Comparison of ENCODE assay signal across 16 cellular contexts in the genomic region with DNA sequence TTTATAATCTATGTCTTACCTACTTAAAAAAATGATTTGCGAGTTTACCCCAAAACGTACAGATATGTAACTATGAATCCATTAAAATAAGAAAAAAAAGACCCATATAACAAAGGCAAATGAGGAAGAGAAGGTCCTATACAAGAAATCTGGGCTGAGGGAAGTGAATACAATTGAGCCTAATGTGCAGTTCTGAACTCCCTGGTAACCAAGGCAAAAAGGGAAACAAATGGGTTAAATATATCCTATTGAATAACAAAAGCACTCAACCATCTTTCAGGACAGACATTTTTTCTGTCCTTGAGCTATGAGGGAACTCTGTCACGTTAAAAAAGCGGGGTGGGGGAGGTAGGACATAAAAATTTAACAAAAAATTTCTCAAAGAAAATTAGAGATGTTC.
DNase-seq lines count a peak whose midpoint lies in the region; ATAC-seq and TF ChIP-seq lines count a peak whose summit lies in the region.
"Had no signal": no experiment of that assay in that cellular context is flagged by ENCODE, and none has a peak within 500 bp of the region (broad histone marks: within the 10 kb centered on the region; RNA-seq: fewer than 3 reads in every experiment).

No MANE protein-coding gene starts in this region.

- intact Hi-C loops in left ventricle myocardium inferior (cut with micrococcal nuclease) = no loop called here
- intact Hi-C loops in Right ventricle myocardium inferior (cut with DNase I) = no loop called here

- TF ChIP-seq CTCF in left ventricle myocardium inferior (IDR thresholded peaks at IDR 0.05; ENCODE audit: borderline replicate concordance) (no peak), nephron progenitor cell (IDR thresholded peaks at IDR 0.05) (no peak), RWPE1 (conservative IDR thresholded peaks at IDR 0.05; ENCODE audit: low read depth) (no peak)

- H3K4me1 Mint-ChIP-seq in nephron progenitor cell = peaks cover 86% of the 10 kb centered on the region

- H3K27me3 Mint-ChIP-seq in nephron progenitor cell (ENCODE audit: low read depth, poor library complexity) = no peaks in the 10 kb centered on the region

- POLR2A ChIA-PET in RWPE1 (lab: Yijun Ruan, JAX; ENCODE audit: low non-redundant PET) = no interaction called here

- H3K9me3 Mint-ChIP-seq in nephron progenitor cell = no peaks in the 10 kb centered on the region
- H3K9me3 Mint-ChIP-seq: CD8-positive, alpha-beta T cell; T-cell had no signal

- H3K27ac ChIP-seq in left ventricle myocardium inferior (replicated peaks) = peak overlapping the region; percentile 88
- no peak overlapping the region for H3K27ac ChIP-seq in RWPE1

- H3K4me3 ChIP-seq in left ventricle myocardium inferior = peak overlapping the region; percentile 64

- no peaks in the 10 kb centered on the region for H3K9me3 ChIP-seq in left ventricle myocardium inferior (replicated peaks)

- no peaks in the 10 kb centered on the region for H3K36me3 ChIP-seq in left ventricle myocardium inferior

- H3K4me1 ChIP-seq in left ventricle myocardium inferior = peaks cover 65% of the 10 kb centered on the region

- no peaks in the 10 kb centered on the region for H3K27me3 ChIP-seq in left ventricle myocardium inferior (ENCODE audit: low read depth)

- peaks cover 5% of the 10 kb centered on the region for H3K36me3 Mint-ChIP-seq in nephron progenitor cell (ENCODE audit: low read depth)
- H3K36me3 Mint-ChIP-seq: CD8-positive, alpha-beta T cell; T-cell had no signal

- H3K4me3 Mint-ChIP-seq in nephron progenitor cell = no peak overlapping the region
- H3K4me3 Mint-ChIP-seq: CD8-positive, alpha-beta T cell; T-cell had no signal

- no peak for ATAC-seq in Right ventricle myocardium inferior
- ATAC-seq: CD8-positive, alpha-beta T cell; SK-N-SH treated with all-trans-retinoic acid at 6 μM for 48 hours; T-cell had no signal

- CTCF ChIA-PET in RWPE1 (lab: Yijun Ruan, JAX) = interaction anchor here (0.7 to 1.0 kb wide), 2 partner anchors 21 to 639 kb away, joined by 3 read pairs; no protein-coding TSS in a partner anchor

- peak overlapping the region; percentile 85 for H3K27ac Mint-ChIP-seq in nephron progenitor cell
- H3K27ac Mint-ChIP-seq: CD8-positive, alpha-beta T cell; T-cell had no signal

- DNase-seq in left ventricle myocardium inferior = no peak
- DNase-seq in Right ventricle myocardium inferior (ENCODE audit: missing footprints) = no peak
- peak; percentile 31 for DNase-seq in NOMO-1 treated with DMSO at 0.1 percent for 48 hours (lab: John Stamatoyannopoulos, UW; ENCODE audit: unreplicated experiment)
- DNase-seq in nephron progenitor cell = no peak
- no peak for DNase-seq in anterior cingulate cortex (lab: John Stamatoyannopoulos, UW)
- DNase-seq in RWPE1 (ENCODE audit: low spot score) = no peak
- no peak for DNase-seq in OCI-M2 (lab: John Stamatoyannopoulos, UW; ENCODE audit: unreplicated experiment)
- DNase-seq in NCI-H2171 treated with DMSO at 0.1 percent for 48 hours (lab: John Stamatoyannopoulos, UW) = no peak
- DNase-seq: CD8-positive, alpha-beta T cell; DMS53; NCI-H1105; NCI-H510A treated with DMSO at 0.1 percent for 48 hours; NCI-H82; SHP77; T-cell had no signal
